Comparison of ENCODE assay signal across 1 cellular context in the genomic region with DNA sequence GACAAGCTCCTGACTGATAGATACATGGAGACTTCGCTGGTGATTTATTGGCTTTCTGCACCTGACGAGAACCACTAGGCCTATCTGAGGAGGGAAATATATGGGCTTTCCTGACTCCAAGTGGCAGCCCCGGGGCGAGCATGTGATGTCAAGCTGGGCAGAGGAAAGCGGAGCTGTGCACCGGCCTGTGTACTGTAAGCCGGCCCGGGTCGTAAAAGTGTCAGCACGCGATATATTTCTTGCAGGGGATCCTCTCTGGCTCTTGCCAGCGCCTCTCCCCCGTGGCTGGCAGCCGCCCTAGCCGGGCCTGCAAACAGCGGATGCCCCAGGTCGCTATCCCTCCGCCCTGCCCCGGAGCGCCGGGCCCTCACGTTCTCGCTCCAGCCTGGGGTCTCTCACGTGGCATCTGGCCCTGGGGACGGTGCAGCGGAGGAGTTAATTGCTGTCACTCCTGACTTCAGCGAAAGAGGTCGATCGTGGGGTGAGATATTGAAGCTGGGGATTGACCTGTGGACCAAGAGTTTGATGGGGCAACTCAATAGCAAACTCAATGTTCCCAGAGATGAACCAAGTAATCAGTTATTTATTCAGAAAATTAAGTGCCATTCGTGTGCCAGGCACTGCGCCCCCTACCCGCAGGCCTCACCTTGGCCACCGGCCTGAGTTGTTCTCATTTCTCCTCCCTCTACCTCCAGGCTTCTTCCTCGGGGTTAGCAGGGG.
TF ChIP-seq lines count a peak whose summit lies in the region.

No MANE protein-coding gene starts in this region.

TF ChIP-seq in HepG2, 621 proteins besides CTCF, POLR2A, EP300 and RAD21 (continued from another document and continues in another):
- TF ChIP-seq RXRB (CRISPR knock-in tag; IDR thresholded peaks at IDR 0.05; ENCODE audit: borderline replicate concordance) (no peak), MIER2 (CRISPR knock-in tag; IDR thresholded peaks at IDR 0.05) (no peak), ZKSCAN8 (CRISPR knock-in tag; IDR thresholded peaks at IDR 0.05; ENCODE audit: borderline replicate concordance) (no peak), ATM (IDR thresholded peaks at IDR 0.05; ENCODE audit: borderline replicate concordance) (no peak), ZNF766 (CRISPR knock-in tag; IDR thresholded peaks at IDR 0.05; ENCODE audit: borderline replicate concordance) (no peak), ZNF792 (CRISPR knock-in tag; IDR thresholded peaks at IDR 0.05) (no peak), HNRNPK (IDR thresholded peaks at IDR 0.05; ENCODE audit: low read depth, low read length, poor library complexity, severe bottlenecking) (no peak), SNAPC2 (CRISPR knock-in tag; IDR thresholded peaks at IDR 0.05) (no peak), ZNF749 (CRISPR knock-in tag; IDR thresholded peaks at IDR 0.05; ENCODE audit: borderline replicate concordance) (no peak), KLF11 (CRISPR knock-in tag; IDR thresholded peaks at IDR 0.05) (no peak), TEAD2 (CRISPR knock-in tag; IDR thresholded peaks at IDR 0.05) (no peak), SRSF9 (IDR thresholded peaks at IDR 0.05; ENCODE audit: borderline replicate concordance, insufficient read depth, low read depth, low read length, poor library complexity, severe bottlenecking) (no peak), GZF1 (CRISPR knock-in tag; IDR thresholded peaks at IDR 0.05) (no peak), MTF1 (CRISPR knock-in tag; IDR thresholded peaks at IDR 0.05) (no peak), CC2D1A (CRISPR knock-in tag; IDR thresholded peaks at IDR 0.05) (no peak), SALL2 (CRISPR knock-in tag; IDR thresholded peaks at IDR 0.05) (no peak), ZNF460 (CRISPR knock-in tag; IDR thresholded peaks at IDR 0.05; ENCODE audit: borderline replicate concordance) (no peak), MYC (CRISPR knock-in tag; IDR thresholded peaks at IDR 0.05; ENCODE audit: borderline replicate concordance) (peak; percentile 83), ZBTB1 (CRISPR knock-in tag; IDR thresholded peaks at IDR 0.05; ENCODE audit: borderline replicate concordance) (no peak), HOXA9 (CRISPR knock-in tag; IDR thresholded peaks at IDR 0.05; ENCODE audit: borderline replicate concordance) (no peak), CHD2 (IDR thresholded peaks at IDR 0.05; ENCODE audit: low read depth, low read length) (0 out of 2 replicates have a peak, but pooled peaks have one; percentile 39), NR2C2 (CRISPR knock-in tag; IDR thresholded peaks at IDR 0.05; ENCODE audit: borderline replicate concordance) (peak; percentile 20; the same call in 1 of the 2 replicates), ZNF232 (CRISPR knock-in tag; IDR thresholded peaks at IDR 0.05; ENCODE audit: borderline replicate concordance) (peak; percentile 43; the same call in 1 of the 2 replicates), ZNF343 (CRISPR knock-in tag; IDR thresholded peaks at IDR 0.05) (no peak), HCFC1 (IDR thresholded peaks at IDR 0.05; ENCODE audit: low read depth, low read length) (no peak), NFKBIZ (CRISPR knock-in tag; IDR thresholded peaks at IDR 0.05) (no peak), ZNF720 (CRISPR knock-in tag; IDR thresholded peaks at IDR 0.05) (no peak), ZNF296 (CRISPR knock-in tag; conservative IDR thresholded peaks at IDR 0.05) (no peak), CENPT (CRISPR knock-in tag; IDR thresholded peaks at IDR 0.05; ENCODE audit: low read depth) (no peak), ZNF33B (CRISPR knock-in tag; IDR thresholded peaks at IDR 0.05) (peak; percentile 93), SNAI1 (CRISPR knock-in tag; IDR thresholded peaks at IDR 0.05; ENCODE audit: borderline replicate concordance) (0 out of 2 replicates have a peak, but pooled peaks have one; percentile 32), ZNF234 (CRISPR knock-in tag; conservative IDR thresholded peaks at IDR 0.05) (no peak), ZNF121 (CRISPR knock-in tag; IDR thresholded peaks at IDR 0.05) (no peak), GTF3A (CRISPR knock-in tag; conservative IDR thresholded peaks at IDR 0.05) (no peak; the same call in 1 of the 2 replicates), ZFP82 (CRISPR knock-in tag; IDR thresholded peaks at IDR 0.05; ENCODE audit: borderline replicate concordance) (no peak), TOE1 (CRISPR knock-in tag; IDR thresholded peaks at IDR 0.05) (no peak), KLF16 (CRISPR knock-in tag; IDR thresholded peaks at IDR 0.05) (no peak), ZNF891 (CRISPR knock-in tag; IDR thresholded peaks at IDR 0.05) (peak; percentile 41; the same call in 1 of the 2 replicates), CBX1 (IDR thresholded peaks at IDR 0.05; ENCODE audit: low read depth) (no peak), NFKB2 (CRISPR knock-in tag; IDR thresholded peaks at IDR 0.05; ENCODE audit: borderline replicate concordance) (peak; percentile 72; the same call in 1 of the 2 replicates), PAWR (CRISPR knock-in tag; IDR thresholded peaks at IDR 0.05; ENCODE audit: borderline replicate concordance) (no peak)
- TF ChIP-seq, protein P1, sequence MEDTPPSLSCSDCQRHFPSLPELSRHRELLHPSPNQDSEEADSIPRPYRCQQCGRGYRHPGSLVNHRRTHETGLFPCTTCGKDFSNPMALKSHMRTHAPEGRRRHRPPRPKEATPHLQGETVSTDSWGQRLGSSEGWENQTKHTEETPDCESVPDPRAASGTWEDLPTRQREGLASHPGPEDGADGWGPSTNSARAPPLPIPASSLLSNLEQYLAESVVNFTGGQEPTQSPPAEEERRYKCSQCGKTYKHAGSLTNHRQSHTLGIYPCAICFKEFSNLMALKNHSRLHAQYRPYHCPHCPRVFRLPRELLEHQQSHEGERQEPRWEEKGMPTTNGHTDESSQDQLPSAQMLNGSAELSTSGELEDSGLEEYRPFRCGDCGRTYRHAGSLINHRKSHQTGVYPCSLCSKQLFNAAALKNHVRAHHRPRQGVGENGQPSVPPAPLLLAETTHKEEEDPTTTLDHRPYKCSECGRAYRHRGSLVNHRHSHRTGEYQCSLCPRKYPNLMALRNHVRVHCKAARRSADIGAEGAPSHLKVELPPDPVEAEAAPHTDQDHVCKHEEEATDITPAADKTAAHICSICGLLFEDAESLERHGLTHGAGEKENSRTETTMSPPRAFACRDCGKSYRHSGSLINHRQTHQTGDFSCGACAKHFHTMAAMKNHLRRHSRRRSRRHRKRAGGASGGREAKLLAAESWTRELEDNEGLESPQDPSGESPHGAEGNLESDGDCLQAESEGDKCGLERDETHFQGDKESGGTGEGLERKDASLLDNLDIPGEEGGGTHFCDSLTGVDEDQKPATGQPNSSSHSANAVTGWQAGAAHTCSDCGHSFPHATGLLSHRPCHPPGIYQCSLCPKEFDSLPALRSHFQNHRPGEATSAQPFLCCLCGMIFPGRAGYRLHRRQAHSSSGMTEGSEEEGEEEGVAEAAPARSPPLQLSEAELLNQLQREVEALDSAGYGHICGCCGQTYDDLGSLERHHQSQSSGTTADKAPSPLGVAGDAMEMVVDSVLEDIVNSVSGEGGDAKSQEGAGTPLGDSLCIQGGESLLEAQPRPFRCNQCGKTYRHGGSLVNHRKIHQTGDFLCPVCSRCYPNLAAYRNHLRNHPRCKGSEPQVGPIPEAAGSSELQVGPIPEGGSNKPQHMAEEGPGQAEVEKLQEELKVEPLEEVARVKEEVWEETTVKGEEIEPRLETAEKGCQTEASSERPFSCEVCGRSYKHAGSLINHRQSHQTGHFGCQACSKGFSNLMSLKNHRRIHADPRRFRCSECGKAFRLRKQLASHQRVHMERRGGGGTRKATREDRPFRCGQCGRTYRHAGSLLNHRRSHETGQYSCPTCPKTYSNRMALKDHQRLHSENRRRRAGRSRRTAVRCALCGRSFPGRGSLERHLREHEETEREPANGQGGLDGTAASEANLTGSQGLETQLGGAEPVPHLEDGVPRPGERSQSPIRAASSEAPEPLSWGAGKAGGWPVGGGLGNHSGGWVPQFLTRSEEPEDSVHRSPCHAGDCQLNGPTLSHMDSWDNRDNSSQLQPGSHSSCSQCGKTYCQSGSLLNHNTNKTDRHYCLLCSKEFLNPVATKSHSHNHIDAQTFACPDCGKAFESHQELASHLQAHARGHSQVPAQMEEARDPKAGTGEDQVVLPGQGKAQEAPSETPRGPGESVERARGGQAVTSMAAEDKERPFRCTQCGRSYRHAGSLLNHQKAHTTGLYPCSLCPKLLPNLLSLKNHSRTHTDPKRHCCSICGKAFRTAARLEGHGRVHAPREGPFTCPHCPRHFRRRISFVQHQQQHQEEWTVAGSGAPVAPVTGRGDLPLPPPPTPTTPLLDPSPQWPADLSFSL (CRISPR knock-in tag; IDR thresholded peaks at IDR 0.05), result no peak
- TF ChIP-seq, protein P2, sequence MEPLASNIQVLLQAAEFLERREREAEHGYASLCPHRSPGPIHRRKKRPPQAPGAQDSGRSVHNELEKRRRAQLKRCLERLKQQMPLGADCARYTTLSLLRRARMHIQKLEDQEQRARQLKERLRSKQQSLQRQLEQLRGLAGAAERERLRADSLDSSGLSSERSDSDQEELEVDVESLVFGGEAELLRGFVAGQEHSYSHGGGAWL (CRISPR knock-in tag; IDR thresholded peaks at IDR 0.05), result no peak; the same call in 1 of the 2 replicates
- TF ChIP-seq, protein P3, sequence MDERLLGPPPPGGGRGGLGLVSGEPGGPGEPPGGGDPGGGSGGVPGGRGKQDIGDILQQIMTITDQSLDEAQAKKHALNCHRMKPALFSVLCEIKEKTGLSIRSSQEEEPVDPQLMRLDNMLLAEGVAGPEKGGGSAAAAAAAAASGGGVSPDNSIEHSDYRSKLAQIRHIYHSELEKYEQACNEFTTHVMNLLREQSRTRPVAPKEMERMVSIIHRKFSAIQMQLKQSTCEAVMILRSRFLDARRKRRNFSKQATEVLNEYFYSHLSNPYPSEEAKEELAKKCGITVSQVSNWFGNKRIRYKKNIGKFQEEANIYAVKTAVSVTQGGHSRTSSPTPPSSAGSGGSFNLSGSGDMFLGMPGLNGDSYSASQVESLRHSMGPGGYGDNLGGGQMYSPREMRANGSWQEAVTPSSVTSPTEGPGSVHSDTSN (CRISPR knock-in tag; IDR thresholded peaks at IDR 0.05), result no peak
- TF ChIP-seq, protein P4, sequence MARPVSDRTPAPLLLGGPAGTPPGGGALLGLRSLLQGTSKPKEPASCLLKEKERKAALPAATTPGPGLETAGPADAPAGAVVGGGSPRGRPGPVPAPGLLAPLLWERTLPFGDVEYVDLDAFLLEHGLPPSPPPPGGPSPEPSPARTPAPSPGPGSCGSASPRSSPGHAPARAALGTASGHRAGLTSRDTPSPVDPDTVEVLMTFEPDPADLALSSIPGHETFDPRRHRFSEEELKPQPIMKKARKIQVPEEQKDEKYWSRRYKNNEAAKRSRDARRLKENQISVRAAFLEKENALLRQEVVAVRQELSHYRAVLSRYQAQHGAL (CRISPR knock-in tag; IDR thresholded peaks at IDR 0.05; ENCODE audit: not compliant biosample characterization), result no peak
- TF ChIP-seq, protein P5, sequence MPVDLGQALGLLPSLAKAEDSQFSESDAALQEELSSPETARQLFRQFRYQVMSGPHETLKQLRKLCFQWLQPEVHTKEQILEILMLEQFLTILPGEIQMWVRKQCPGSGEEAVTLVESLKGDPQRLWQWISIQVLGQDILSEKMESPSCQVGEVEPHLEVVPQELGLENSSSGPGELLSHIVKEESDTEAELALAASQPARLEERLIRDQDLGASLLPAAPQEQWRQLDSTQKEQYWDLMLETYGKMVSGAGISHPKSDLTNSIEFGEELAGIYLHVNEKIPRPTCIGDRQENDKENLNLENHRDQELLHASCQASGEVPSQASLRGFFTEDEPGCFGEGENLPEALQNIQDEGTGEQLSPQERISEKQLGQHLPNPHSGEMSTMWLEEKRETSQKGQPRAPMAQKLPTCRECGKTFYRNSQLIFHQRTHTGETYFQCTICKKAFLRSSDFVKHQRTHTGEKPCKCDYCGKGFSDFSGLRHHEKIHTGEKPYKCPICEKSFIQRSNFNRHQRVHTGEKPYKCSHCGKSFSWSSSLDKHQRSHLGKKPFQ (CRISPR knock-in tag; IDR thresholded peaks at IDR 0.05; ENCODE audit: insufficient replicate concordance), result no peak
- TF ChIP-seq, protein P6, sequence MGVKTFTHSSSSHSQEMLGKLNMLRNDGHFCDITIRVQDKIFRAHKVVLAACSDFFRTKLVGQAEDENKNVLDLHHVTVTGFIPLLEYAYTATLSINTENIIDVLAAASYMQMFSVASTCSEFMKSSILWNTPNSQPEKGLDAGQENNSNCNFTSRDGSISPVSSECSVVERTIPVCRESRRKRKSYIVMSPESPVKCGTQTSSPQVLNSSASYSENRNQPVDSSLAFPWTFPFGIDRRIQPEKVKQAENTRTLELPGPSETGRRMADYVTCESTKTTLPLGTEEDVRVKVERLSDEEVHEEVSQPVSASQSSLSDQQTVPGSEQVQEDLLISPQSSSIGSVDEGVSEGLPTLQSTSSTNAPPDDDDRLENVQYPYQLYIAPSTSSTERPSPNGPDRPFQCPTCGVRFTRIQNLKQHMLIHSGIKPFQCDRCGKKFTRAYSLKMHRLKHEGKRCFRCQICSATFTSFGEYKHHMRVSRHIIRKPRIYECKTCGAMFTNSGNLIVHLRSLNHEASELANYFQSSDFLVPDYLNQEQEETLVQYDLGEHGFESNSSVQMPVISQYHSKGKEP (CRISPR knock-in tag; IDR thresholded peaks at IDR 0.05), result peak; percentile 17; the same call in 1 of the 2 replicates
- TF ChIP-seq, protein P7, sequence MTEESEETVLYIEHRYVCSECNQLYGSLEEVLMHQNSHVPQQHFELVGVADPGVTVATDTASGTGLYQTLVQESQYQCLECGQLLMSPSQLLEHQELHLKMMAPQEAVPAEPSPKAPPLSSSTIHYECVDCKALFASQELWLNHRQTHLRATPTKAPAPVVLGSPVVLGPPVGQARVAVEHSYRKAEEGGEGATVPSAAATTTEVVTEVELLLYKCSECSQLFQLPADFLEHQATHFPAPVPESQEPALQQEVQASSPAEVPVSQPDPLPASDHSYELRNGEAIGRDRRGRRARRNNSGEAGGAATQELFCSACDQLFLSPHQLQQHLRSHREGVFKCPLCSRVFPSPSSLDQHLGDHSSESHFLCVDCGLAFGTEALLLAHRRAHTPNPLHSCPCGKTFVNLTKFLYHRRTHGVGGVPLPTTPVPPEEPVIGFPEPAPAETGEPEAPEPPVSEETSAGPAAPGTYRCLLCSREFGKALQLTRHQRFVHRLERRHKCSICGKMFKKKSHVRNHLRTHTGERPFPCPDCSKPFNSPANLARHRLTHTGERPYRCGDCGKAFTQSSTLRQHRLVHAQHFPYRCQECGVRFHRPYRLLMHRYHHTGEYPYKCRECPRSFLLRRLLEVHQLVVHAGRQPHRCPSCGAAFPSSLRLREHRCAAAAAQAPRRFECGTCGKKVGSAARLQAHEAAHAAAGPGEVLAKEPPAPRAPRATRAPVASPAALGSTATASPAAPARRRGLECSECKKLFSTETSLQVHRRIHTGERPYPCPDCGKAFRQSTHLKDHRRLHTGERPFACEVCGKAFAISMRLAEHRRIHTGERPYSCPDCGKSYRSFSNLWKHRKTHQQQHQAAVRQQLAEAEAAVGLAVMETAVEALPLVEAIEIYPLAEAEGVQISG (CRISPR knock-in tag; IDR thresholded peaks at IDR 0.05), result peak; percentile 47; the same call in 1 of the 2 replicates
